In genomic region chr17:13407381-13407780, GRCh38 we compare ENCODE assay signal across 18 cellular contexts.
DNase-seq lines count a peak whose midpoint lies in the region; ATAC-seq and TF ChIP-seq lines count a peak whose summit lies in the region.
"Had no signal": no experiment of that assay in that cellular context is flagged by ENCODE, and none has a peak within 500 bp of the region (broad histone marks: within the 10 kb centered on the region; RNA-seq: fewer than 3 reads in every experiment).

No MANE protein-coding gene starts in this region.

- no peaks in the 10 kb centered on the region for H3K27me3 ChIP-seq in IMR-90 (ENCODE audit: control insufficient read depth, insufficient read depth, low read length)
- no peaks in the 10 kb centered on the region for H3K27me3 ChIP-seq in mesendoderm (ENCODE audit: insufficient read depth, low read length, poor library complexity)
- H3K27me3 ChIP-seq in smooth muscle cell (ENCODE audit: low read depth): no peaks in the 10 kb centered on the region
- H3K27me3 ChIP-seq: BLaER1 had no signal

- H3K18ac ChIP-seq in IMR-90 (ENCODE audit: low read depth, low read length) (no peak overlapping the region), mesendoderm (ENCODE audit: low read length) (no peak overlapping the region)

- no peaks in the 10 kb centered on the region for H3K9me1 ChIP-seq in IMR-90 (ENCODE audit: insufficient read depth, low read length)

- no peaks in the 10 kb centered on the region for H3K36me3 ChIP-seq in IMR-90 (ENCODE audit: control insufficient read depth, insufficient read depth, low read length)
- H3K36me3 ChIP-seq in mesendoderm (ENCODE audit: control insufficient read depth, insufficient read depth, low read length): no peaks in the 10 kb centered on the region
- H3K36me3 ChIP-seq in smooth muscle cell (ENCODE audit: low read depth): no peaks in the 10 kb centered on the region
- H3K36me3 ChIP-seq: BLaER1 had no signal

- POLR2A ChIA-PET in IMR-90 (lab: Charles Lee; ENCODE audit: unreplicated experiment): no interaction called here

- no peak for ATAC-seq in IMR-90 (ENCODE audit: low read depth)
- ATAC-seq in GM18505 (IDR thresholded peaks at IDR 0.05; ENCODE audit: unreplicated experiment): no peak
- ATAC-seq: CD8-positive, alpha-beta T cell; GM12878; GM23338; HCT116 had no signal

- BruUV-seq in IMR-90 (replicated peaks; lab: Mats Ljungman, UMichigan): no TSS peak

- no peak overlapping the region for H3K9ac ChIP-seq in IMR-90 (ENCODE audit: low read depth, low read length)
- no peak overlapping the region for H3K9ac ChIP-seq in mesendoderm (ENCODE audit: low read length)
- no peak overlapping the region for H3K9ac ChIP-seq in smooth muscle cell (ENCODE audit: low read depth)
- H3K9ac ChIP-seq: BLaER1 had no signal

- TF ChIP-seq RAD21 in IMR-90 (IDR thresholded peaks at IDR 0.05; ENCODE audit: low read length): no peak

- H3K27ac ChIP-seq in IMR-90 (ENCODE audit: insufficient read depth, low read length) (no peak overlapping the region), mesendoderm (ENCODE audit: low read depth, low read length) (no peak overlapping the region), smooth muscle cell (ENCODE audit: low read depth) (no peak overlapping the region)
- H3K27ac ChIP-seq: BLaER1, C4-2B had no signal

- H3K9me3 ChIP-seq in IMR-90 (ENCODE audit: control insufficient read depth, insufficient read depth, low read length) (no peaks in the 10 kb centered on the region), smooth muscle cell (replicated peaks; ENCODE audit: low read depth) (no peaks in the 10 kb centered on the region)
- H3K9me3 ChIP-seq: BLaER1, Caco-2 had no signal

- intact Hi-C loops in IMR-90 (cut with micrococcal nuclease): no loop called here

- H3K4me1 ChIP-seq in IMR-90 (ENCODE audit: control insufficient read depth, insufficient read depth, low read length) (peaks cover 4% of the 10 kb centered on the region), mesendoderm (ENCODE audit: control insufficient read depth, low read depth, low read length) (no peaks in the 10 kb centered on the region), smooth muscle cell (ENCODE audit: low read depth) (no peaks in the 10 kb centered on the region)
- H3K4me1 ChIP-seq: BLaER1, Caco-2 had no signal

- H3F3A ChIP-seq in smooth muscle cell (ENCODE audit: low read depth): no peaks in the 10 kb centered on the region

- H3K4me3 ChIP-seq in IMR-90 (ENCODE audit: insufficient read depth, low read depth, low read length): no peak overlapping the region
- H3K4me3 ChIP-seq in mesendoderm (ENCODE audit: low read length): no peak overlapping the region
- no peak overlapping the region for H3K4me3 ChIP-seq in smooth muscle cell
- H3K4me3 ChIP-seq: BLaER1, GM12878, GM23338 had no signal

- DNase-seq in IMR-90: no peak
- DNase-seq in mesendoderm: no peak
- no peak for DNase-seq in smooth muscle cell (lab: John Stamatoyannopoulos, UW; ENCODE audit: unreplicated experiment)
- DNase-seq in NCI-H2107 (lab: John Stamatoyannopoulos, UW): no peak
- DNase-seq in activated naive CD4-positive, alpha-beta T cell (lab: John Stamatoyannopoulos, UW): no peak
- DNase-seq: Caco-2; CD4-positive, CD25-positive, alpha-beta regulatory T cell; CD8-positive, alpha-beta T cell; DMS153; EL; GDM1; H9 had no signal

- 100% methylated on average over 1 of the region's 6 CpGs; no CpG with 5 or more reads in 1 of the 2 experiments for WGBS in IMR-90 (ENCODE audit: extremely low coverage in 2 of 2, insufficient read length in 1 of 2), 2 experiments
- WGBS in mesendoderm (ENCODE audit: extremely low coverage, insufficient coverage, low lambda C conversion rate): no CpG with 5 or more reads among the region's 6 CpGs
- 98% methylated on average over 6 of the region's 6 CpGs for WGBS in smooth muscle cell (ENCODE audit: low lambda C conversion rate)

- dilution Hi-C loops in IMR-90 (cut with HindIII; ENCODE audit: low sequenced_read_pairs, unreplicated experiment): no loop called here

- H2AFZ ChIP-seq in IMR-90 (replicated peaks; ENCODE audit: low read length, poor library complexity): no peak overlapping the region
- peak overlapping the region; percentile 45 for H2AFZ ChIP-seq in smooth muscle cell (ENCODE audit: low read depth)
- H2AFZ ChIP-seq: GM23338 had no signal

- H2BK15ac ChIP-seq in IMR-90 (ENCODE audit: low read depth, low read length): no peak overlapping the region
- H2BK15ac ChIP-seq in mesendoderm (replicated peaks; ENCODE audit: low read depth): no peak overlapping the region

- TF ChIP-seq CTCF in IMR-90 (conservative IDR thresholded peaks at IDR 0.05; ENCODE audit: low read depth, low read length) (no peak), smooth muscle cell (IDR thresholded peaks at IDR 0.05; ENCODE audit: borderline replicate concordance, insufficient read depth, poor library complexity, severe bottlenecking) (no peak)

- no peaks in the 10 kb centered on the region for H4K20me1 ChIP-seq in IMR-90 (ENCODE audit: insufficient read depth, low read length)
- H4K20me1 ChIP-seq in smooth muscle cell (ENCODE audit: low read depth): no peaks in the 10 kb centered on the region
- H4K20me1 ChIP-seq: BLaER1 had no signal

- no peak overlapping the region for H2AK9ac ChIP-seq in IMR-90 (replicated peaks; ENCODE audit: low read depth, low read length, poor library complexity)

- H4K8ac ChIP-seq in IMR-90 (ENCODE audit: low read depth in 2 of 2, low read length in 2 of 2): no peak overlapping the region
- H4K8ac ChIP-seq in mesendoderm (ENCODE audit: low read depth, low read length): no peak overlapping the region

- H3K79me2 ChIP-seq in mesendoderm (ENCODE audit: control insufficient read depth, insufficient read depth, low read length) (no peaks in the 10 kb centered on the region), smooth muscle cell (ENCODE audit: low read depth) (no peaks in the 10 kb centered on the region)

- no peak overlapping the region; the same call in 1 of the 2 replicates for H3K4ac ChIP-seq in IMR-90 (ENCODE audit: low read depth, low read length)
- no peak overlapping the region for H3K4ac ChIP-seq in mesendoderm (ENCODE audit: low read depth, low read length)

- H3K23ac ChIP-seq in IMR-90 (ENCODE audit: low read depth, low read length) (no peak overlapping the region), mesendoderm (ENCODE audit: low read length) (peak overlapping the region; percentile 80)

- H2AK5ac ChIP-seq in IMR-90 (ENCODE audit: low read depth, low read length): 0 out of 2 replicates have a peak overlapping the region, but pooled peaks have one; percentile 7
- H2AK5ac ChIP-seq in mesendoderm (ENCODE audit: low read length): no peak overlapping the region

- H3K79me1 ChIP-seq in IMR-90 (ENCODE audit: low read depth in 1 of 2, low read length in 2 of 2): no peaks in the 10 kb centered on the region
- no peaks in the 10 kb centered on the region for H3K79me1 ChIP-seq in mesendoderm (ENCODE audit: low read length)

- no peak overlapping the region for H4K91ac ChIP-seq in IMR-90 (ENCODE audit: insufficient read depth, low read depth, low read length)

- H4K5ac ChIP-seq in IMR-90 (ENCODE audit: low read depth, low read length) (no peak overlapping the region), mesendoderm (ENCODE audit: low read length) (no peak overlapping the region)

- no peak overlapping the region for H2BK5ac ChIP-seq in IMR-90 (ENCODE audit: low read depth, low read length, poor library complexity, severe bottlenecking)
- H2BK5ac ChIP-seq in mesendoderm (ENCODE audit: low read length): no peak overlapping the region

- CTCF ChIA-PET in IMR-90 (lab: Yijun Ruan, JAX): no interaction called here

- no peak overlapping the region for H2BK20ac ChIP-seq in IMR-90 (ENCODE audit: low read depth, low read length)

- H2BK120ac ChIP-seq in IMR-90 (ENCODE audit: low read depth, low read length) (no peak overlapping the region), mesendoderm (ENCODE audit: low read depth, low read length) (no peak overlapping the region)

- no peak for TF ChIP-seq POLR2A in IMR-90 (IDR thresholded peaks at IDR 0.05; ENCODE audit: low read depth, low read length)
- no peak for TF ChIP-seq POLR2A in GM18505 (IDR thresholded peaks at IDR 0.05; ENCODE audit: borderline replicate concordance, extremely low read depth, insufficient read depth, insufficient read length)

- H3K56ac ChIP-seq in IMR-90 (ENCODE audit: extremely low read depth, insufficient read depth, low read length): no peak overlapping the region
- no peak overlapping the region for H3K56ac ChIP-seq in mesendoderm (ENCODE audit: low read length)

- H3K4me2 ChIP-seq in IMR-90 (ENCODE audit: low read depth, low read length) (no peak overlapping the region), mesendoderm (ENCODE audit: low read length) (no peak overlapping the region), smooth muscle cell (no peak overlapping the region)
- H3K4me2 ChIP-seq: BLaER1, GM23338 had no signal

- no peak overlapping the region for H3K14ac ChIP-seq in IMR-90 (replicated peaks; ENCODE audit: low read depth, low read length)

- in situ Hi-C loops in IMR-90 (cut with MboI; ENCODE audit: low sequenced_read_pairs): no loop called here

TF ChIP-seq in IMR-90, 13 proteins besides CTCF, POLR2A, EP300 and RAD21 (continues in another document):
- TF ChIP-seq CEBPB (IDR thresholded peaks at IDR 0.05; ENCODE audit: low read depth, low read length) (no peak), RCOR1 (IDR thresholded peaks at IDR 0.05; ENCODE audit: insufficient replicate concordance, low read length) (no peak), SMC3 (IDR thresholded peaks at IDR 0.05; ENCODE audit: low read depth, low read length) (no peak), RFX5 (IDR thresholded peaks at IDR 0.05; ENCODE audit: low read depth, low read length) (no peak), BHLHE40 (IDR thresholded peaks at IDR 0.05; ENCODE audit: low read depth, low read length) (no peak), MXI1 (IDR thresholded peaks at IDR 0.05; ENCODE audit: borderline replicate concordance, low read depth, low read length) (no peak), MAZ (IDR thresholded peaks at IDR 0.05; ENCODE audit: borderline replicate concordance, low read depth, low read length) (no peak)
- TF ChIP-seq, protein P1, sequence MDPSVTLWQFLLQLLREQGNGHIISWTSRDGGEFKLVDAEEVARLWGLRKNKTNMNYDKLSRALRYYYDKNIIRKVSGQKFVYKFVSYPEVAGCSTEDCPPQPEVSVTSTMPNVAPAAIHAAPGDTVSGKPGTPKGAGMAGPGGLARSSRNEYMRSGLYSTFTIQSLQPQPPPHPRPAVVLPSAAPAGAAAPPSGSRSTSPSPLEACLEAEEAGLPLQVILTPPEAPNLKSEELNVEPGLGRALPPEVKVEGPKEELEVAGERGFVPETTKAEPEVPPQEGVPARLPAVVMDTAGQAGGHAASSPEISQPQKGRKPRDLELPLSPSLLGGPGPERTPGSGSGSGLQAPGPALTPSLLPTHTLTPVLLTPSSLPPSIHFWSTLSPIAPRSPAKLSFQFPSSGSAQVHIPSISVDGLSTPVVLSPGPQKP (IDR thresholded peaks at IDR 0.05; ENCODE audit: borderline replicate concordance, low read depth, low read length): no peak
